In the genomic region with DNA sequence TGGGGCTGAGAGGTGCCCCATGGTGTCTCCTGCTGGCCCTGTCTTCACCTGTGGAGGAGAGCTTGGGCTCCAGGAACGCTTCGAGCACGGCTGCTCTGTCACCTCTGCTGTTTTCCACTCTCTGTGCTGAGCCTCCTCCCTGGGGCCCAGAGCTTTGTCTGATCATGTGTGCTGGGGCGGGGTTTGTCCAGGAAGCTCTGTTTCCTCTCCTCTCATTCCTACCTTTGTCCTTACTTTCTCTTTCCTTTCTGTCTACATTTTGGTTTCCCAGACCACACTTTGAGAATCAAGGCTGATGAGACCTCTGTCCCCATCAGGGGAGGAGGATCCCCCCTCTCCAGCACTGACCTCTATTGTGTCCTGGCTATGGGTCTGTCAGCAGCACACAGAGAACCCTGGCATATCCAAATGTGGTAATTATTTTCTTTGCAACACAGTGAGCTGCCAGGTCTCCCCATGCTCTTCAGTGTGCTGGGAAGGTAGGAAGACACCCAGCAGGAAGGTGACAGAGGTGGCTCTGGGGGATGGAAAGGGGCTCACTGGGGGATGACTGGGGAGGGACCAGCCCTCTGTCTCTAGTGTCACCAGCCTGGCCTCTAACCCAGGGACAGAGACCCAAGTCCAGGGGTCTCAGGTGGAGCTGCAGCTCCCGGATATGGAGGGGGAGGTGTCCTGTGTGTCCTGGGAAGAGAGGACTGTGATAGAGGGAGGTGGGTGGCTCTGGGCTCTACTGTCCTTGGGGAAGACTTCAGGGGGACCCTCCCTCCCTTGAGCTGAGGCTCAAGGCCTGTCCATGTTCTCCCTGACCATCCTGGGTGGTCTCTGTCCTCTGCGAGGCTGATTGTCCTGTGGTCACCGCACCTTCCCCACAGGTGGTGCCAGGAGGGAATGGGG, we compare ENCODE assay signal across 9 cellular contexts. TPM values are rescaled to one million over a fixed set of nuclear protein-coding genes. Genes with fewer than 3 reads are reported as not detected.
DNase-seq lines count a peak whose midpoint lies in the region; ATAC-seq, FAIRE-seq and TF ChIP-seq lines count a peak whose summit lies in the region.
"Had no signal": no experiment of that assay in that cellular context is flagged by ENCODE, and none has a peak within 500 bp of the region (broad histone marks: within the 10 kb centered on the region; RNA-seq: fewer than 3 reads in every experiment).

A gene (minus strand): TSS at position 128 of the 894 bp plus-strand sequence. CDS start 107 bp downstream, at position 21.

- intact Hi-C loops in endothelial cell of umbilical vein (cut with micrococcal nuclease), result loop anchor here (1.0 kb wide), 1 partner anchor 78 kb away; no protein-coding TSS in a partner anchor
- intact Hi-C loops in psoas muscle (cut with DNase I), result loop anchor here (2.0 to 5.0 kb wide), 2 partner anchors 76 to 78 kb away; no protein-coding TSS in a partner anchor

- peak within 1 kb of the TSS; percentile 76 for H3K27ac ChIP-seq in BLaER1
- no peak within 1 kb of the TSS for H3K27ac ChIP-seq in HEK293 (ENCODE audit: extremely low read depth, low read depth, low read length)
- H3K27ac ChIP-seq in endothelial cell of umbilical vein (ENCODE audit: insufficient read depth, low read depth, low read length), result no peak within 1 kb of the TSS
- peak within 1 kb of the TSS; percentile 46 for H3K27ac ChIP-seq in psoas muscle
- H3K27ac ChIP-seq: cardiac muscle cell had no signal

- no TSS peak for BruUV-seq in endothelial cell of umbilical vein (replicated peaks; lab: Mats Ljungman, UMichigan)

- H3K79me2 ChIP-seq in endothelial cell of umbilical vein (ENCODE audit: control insufficient read depth, insufficient read depth, low read length), result no peaks in the 10 kb centered on the region

- peak; percentile 7 to 42 for DNase-seq in activated CD4-positive, alpha-beta T cell treated with anti-CD3 and anti-CD28 coated beads for 24 hours (ENCODE audit: low read depth in 2 of 2)
- DNase-seq in endothelial cell of umbilical vein (ENCODE audit: low read depth, low spot score) (peak; percentile 29), psoas muscle (peak in 1 of 2 donors; percentile 17), Ammon's horn (ENCODE audit: low spot score) (no peak)

- H3K4me2 ChIP-seq in BLaER1, result peak within 1 kb of the TSS; percentile 94
- H3K4me2 ChIP-seq in endothelial cell of umbilical vein (ENCODE audit: insufficient read depth, low read length), result peak within 1 kb of the TSS; percentile 45

- H3K4me1 ChIP-seq in BLaER1 (peaks cover 39% of the 10 kb centered on the region), HEK293 (ENCODE audit: control insufficient read depth, insufficient read depth, low read length) (no peaks in the 10 kb centered on the region), endothelial cell of umbilical vein (ENCODE audit: control insufficient read depth, extremely low read depth, insufficient read depth, low read length) (peaks cover 8% of the 10 kb centered on the region), psoas muscle (no peaks in the 10 kb centered on the region)

- CTCF ChIA-PET in HEK293 (lab: Yijun Ruan, JAX) (interaction anchor here (0.6 to 13.2 kb wide), 42 partner anchors 10 to 923 kb away, joined by 3 to 209 read pairs (median 4); a partner anchor contains a TSS), endothelial cell of umbilical vein (lab: Charles Lee) (interaction anchor here (0.8 to 5.6 kb wide), 11 partner anchors 11 to 109 kb away, joined by 3 to 137 read pairs (median 7); no protein-coding TSS in a partner anchor)

- TF ChIP-seq POLR2A in endothelial cell of umbilical vein (IDR thresholded peaks at IDR 0.05; ENCODE audit: low read depth, low read length), result no peak

- no peak for TF ChIP-seq CTCF in HEK293 (tag by site-specific recombination; IDR thresholded peaks at IDR 0.05)
- no peak for TF ChIP-seq CTCF in endothelial cell of umbilical vein (IDR thresholded peaks at IDR 0.05; ENCODE audit: extremely low read depth in 1 of 2, insufficient read depth in 1 of 2, low read depth in 1 of 2, low read length in 2 of 2)
- no peak for TF ChIP-seq CTCF in psoas muscle (IDR thresholded peaks at IDR 0.05)

- ATAC-seq in psoas muscle (no peak), HG03280 (IDR thresholded peaks at IDR 0.05; ENCODE audit: unreplicated experiment) (no peak), GM21528 (IDR thresholded peaks at IDR 0.05; ENCODE audit: low FRiP score, unreplicated experiment) (no peak)

- H3K9ac ChIP-seq in BLaER1, result peak within 1 kb of the TSS; percentile 67
- no peak within 1 kb of the TSS for H3K9ac ChIP-seq in endothelial cell of umbilical vein (replicated peaks; ENCODE audit: extremely low read depth, insufficient read depth, low read length)

- H4K20me1 ChIP-seq in BLaER1 (no peaks in the 10 kb centered on the region), endothelial cell of umbilical vein (replicated peaks; ENCODE audit: control insufficient read depth, extremely low read depth, insufficient read depth, low read length) (no peaks in the 10 kb centered on the region)

- H3K4me3 ChIP-seq in BLaER1 (peak within 1 kb of the TSS; percentile 56), HEK293 (ENCODE audit: low read depth, low read length) (no peak within 1 kb of the TSS), endothelial cell of umbilical vein (replicated peaks in 1 of 3; ENCODE audit: insufficient read depth in 1 of 3, low read depth in 1 of 3, low read length in 3 of 3) (no peak within 1 kb of the TSS), psoas muscle (peak within 1 kb of the TSS; percentile 48)
- H3K4me3 ChIP-seq: cardiac muscle cell had no signal

- no peaks in the 10 kb centered on the region for H3K27me3 ChIP-seq in BLaER1
- H3K27me3 ChIP-seq in endothelial cell of umbilical vein (ENCODE audit: control insufficient read depth in 2 of 2, insufficient read depth in 2 of 2, low read length in 2 of 2), result no peaks in the 10 kb centered on the region
- no peaks in the 10 kb centered on the region for H3K27me3 ChIP-seq in psoas muscle (ENCODE audit: insufficient read depth in 3 of 3, low read length in 2 of 3)
- H3K27me3 ChIP-seq: cardiac muscle cell had no signal

- WGBS in psoas muscle, 3 donors, result 59 to 64% (median 62%) methylated on average over 7 of the region's 7 CpGs

- peak; percentile 18 for FAIRE-seq in endothelial cell of umbilical vein (lab: Jason Lieb, UNC)

- no peaks in the 10 kb centered on the region for H3K36me3 ChIP-seq in BLaER1
- no peaks in the 10 kb centered on the region for H3K36me3 ChIP-seq in HEK293 (ENCODE audit: control insufficient read depth in 2 of 2, insufficient read depth in 1 of 2, low read length in 2 of 2)
- H3K36me3 ChIP-seq in endothelial cell of umbilical vein (ENCODE audit: control insufficient read depth in 2 of 2, extremely low read depth in 1 of 2, insufficient read depth in 2 of 2, low read length in 2 of 2), result no peaks in the 10 kb centered on the region
- no peaks in the 10 kb centered on the region for H3K36me3 ChIP-seq in psoas muscle (ENCODE audit: insufficient read depth in 1 of 2, low read depth in 1 of 2)
- H3K36me3 ChIP-seq: cardiac muscle cell had no signal

- POLR2A ChIA-PET in HEK293 (lab: Yijun Ruan, JAX) (interaction anchor here (0.5 to 0.6 kb wide), 2 partner anchors 24 to 66 kb away, joined by 3 to 4 read pairs; no protein-coding TSS in a partner anchor), endothelial cell of umbilical vein (lab: Charles Lee) (interaction anchor here (0.5 to 1.2 kb wide), 4 partner anchors 20 to 163 kb away, joined by 3 to 9 read pairs (median 3); no protein-coding TSS in a partner anchor)

- H3K9me1 ChIP-seq in endothelial cell of umbilical vein (replicated peaks; ENCODE audit: control insufficient read depth, extremely low read depth, insufficient read depth, low read length), result no peaks in the 10 kb centered on the region

- no peaks in the 10 kb centered on the region for H3K9me3 ChIP-seq in BLaER1
- no peaks in the 10 kb centered on the region for H3K9me3 ChIP-seq in HEK293 (ENCODE audit: control insufficient read depth, insufficient read depth, low read depth, low read length)
- no peaks in the 10 kb centered on the region for H3K9me3 ChIP-seq in endothelial cell of umbilical vein (replicated peaks; ENCODE audit: control insufficient read depth, insufficient read depth, low read length)
- no peaks in the 10 kb centered on the region for H3K9me3 ChIP-seq in psoas muscle

- dilution Hi-C loops in endothelial cell of umbilical vein (cut with MboI; ENCODE audit: extremely low pct_ligation_motif_present, low sequenced_read_pairs), result no loop called here

- peak within 1 kb of the TSS; percentile 73 for H2AFZ ChIP-seq in endothelial cell of umbilical vein (ENCODE audit: low read depth, low read length)

TF ChIP-seq in endothelial cell of umbilical vein, 7 proteins besides CTCF, POLR2A, EP300 and RAD21:
- TF ChIP-seq MYC (IDR thresholded peaks at IDR 0.05; ENCODE audit: low read depth, low read length) (no peak), POLR2AphosphoS5 (IDR thresholded peaks at IDR 0.05; ENCODE audit: insufficient read depth, low read depth, low read length) (no peak), JUN (IDR thresholded peaks at IDR 0.05; ENCODE audit: borderline replicate concordance, insufficient read depth, insufficient read length, low read depth) (no peak), GATA2 (IDR thresholded peaks at IDR 0.05; ENCODE audit: insufficient read depth, insufficient read length, low read depth, low read length) (no peak), FOS (IDR thresholded peaks at IDR 0.05; ENCODE audit: borderline replicate concordance, insufficient read depth, low read length) (no peak), EZH2 (IDR thresholded peaks at IDR 0.05; ENCODE audit: borderline replicate concordance, low read depth, low read length, severe bottlenecking) (no peak)
- TF ChIP-seq, protein P1, sequence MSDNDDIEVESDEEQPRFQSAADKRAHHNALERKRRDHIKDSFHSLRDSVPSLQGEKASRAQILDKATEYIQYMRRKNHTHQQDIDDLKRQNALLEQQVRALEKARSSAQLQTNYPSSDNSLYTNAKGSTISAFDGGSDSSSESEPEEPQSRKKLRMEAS (IDR thresholded peaks at IDR 0.05; ENCODE audit: insufficient read depth, insufficient read length), result no peak

RNA-seq across cellular contexts. Expression of the gene that starts here (rescaled TPM):
- total RNA-seq in endothelial cell of umbilical vein, result 2.1 and 3.6 TPM in 2 replicates
- polyA plus RNA-seq in endothelial cell of umbilical vein, result 2.4 and 3.5 TPM in 2 replicates
- polyA plus RNA-seq in endothelial cell of umbilical vein (2011; cell fraction: cytosol; rRNA removed), result 1.3 and 1.8 TPM in 2 replicates
- 6.3 and 6.7 TPM in 2 replicates for polyA plus RNA-seq in endothelial cell of umbilical vein (2011; cell fraction: nucleus; rRNA removed)
- polyA plus RNA-seq in endothelial cell of umbilical vein (2012), result 4.8 and 7.0 TPM in 2 replicates
- 2.0 and 3.6 TPM in 2 replicates for polyA minus RNA-seq in endothelial cell of umbilical vein
- not detected for polyA minus RNA-seq in endothelial cell of umbilical vein (2011; cell fraction: cytosol; rRNA and poly(A)+ RNA removed)
- polyA minus RNA-seq in endothelial cell of umbilical vein (2011; cell fraction: nucleus; rRNA and poly(A)+ RNA removed), result 1.3 and 3.2 TPM in 2 replicates
- 1 to 10 TPM; 1.0 to 4.8 (median 1.8) TPM for total RNA-seq in psoas muscle
- polyA plus RNA-seq in psoas muscle, result 1 to 10 TPM in 1 of 3 donors, under 1 TPM in 2; 0.62 to 1.4 (median 0.83) TPM
- total RNA-seq: cardiac muscle cell had no signal
- polyA plus RNA-seq: cardiac muscle cell had no signal

Comparison
In these comparisons a context has a peak if more than half of its experiments do, and no peak if none do; other contexts are left out.
1. H3K27ac ChIP-seq: peak in BLaER1 (single experiment) and psoas muscle (single experiment); none in HEK293 (single experiment) and endothelial cell of umbilical vein (single experiment).
2. H3K4me3 ChIP-seq: peak in BLaER1 (single experiment) and psoas muscle (single experiment); none in HEK293 (single experiment) and endothelial cell of umbilical vein (0 of 3).